1 cellular context compared by ENCODE assay signal in genomic region chr4:6855692-6856297, GRCh38.
TF ChIP-seq lines count a peak whose summit lies in the region.

No MANE protein-coding gene starts in this region.

TF ChIP-seq in GM12878, 131 proteins besides CTCF, POLR2A, EP300 and RAD21 (continued from another document and continues in another):
- TF ChIP-seq ZBTB33 (IDR thresholded peaks at IDR 0.05) = no peak
- TF ChIP-seq POU2F2 (IDR thresholded peaks at IDR 0.05; ENCODE audit: borderline replicate concordance, low read depth, low read length) = peak; percentile 83; the same call in 2 of the 3 replicates
- no peak for TF ChIP-seq BCLAF1 (IDR thresholded peaks at IDR 0.05)
- TF ChIP-seq IKZF1 (conservative IDR thresholded peaks at IDR 0.05) = peak; percentile 96
- peak; percentile 98 for TF ChIP-seq SKIL (IDR thresholded peaks at IDR 0.05; ENCODE audit: low read depth, poor library complexity, severe bottlenecking)
- peak; percentile 95 for TF ChIP-seq MYB (IDR thresholded peaks at IDR 0.05; ENCODE audit: borderline replicate concordance, low read depth, low read length)
- no peak for TF ChIP-seq ZBTB4 (CRISPR knock-in tag; IDR thresholded peaks at IDR 0.05)
- TF ChIP-seq CHD1 (IDR thresholded peaks at IDR 0.05; ENCODE audit: low read depth, low read length) = no peak
- TF ChIP-seq MTA2 (IDR thresholded peaks at IDR 0.05; ENCODE audit: low read depth) = peak; percentile 100
- no peak for TF ChIP-seq SREBF1 (IDR thresholded peaks at IDR 0.05; ENCODE audit: low read length)
- TF ChIP-seq EGR1 (IDR thresholded peaks at IDR 0.05; ENCODE audit: borderline replicate concordance in 1 of 2, low read depth in 2 of 2, low read length in 2 of 2) = no peak
- no peak for TF ChIP-seq SMAD5 (IDR thresholded peaks at IDR 0.05; ENCODE audit: low read depth)
- TF ChIP-seq YBX1 (IDR thresholded peaks at IDR 0.05) = no peak
- TF ChIP-seq NR2F1 (conservative IDR thresholded peaks at IDR 0.05) = peak; percentile 94
- no peak for TF ChIP-seq HSF1 (IDR thresholded peaks at IDR 0.05; ENCODE audit: low read depth, low read length)
- TF ChIP-seq ATF7 (IDR thresholded peaks at IDR 0.05; ENCODE audit: low read depth) = peak; percentile 96
- no peak for TF ChIP-seq CBX3 (IDR thresholded peaks at IDR 0.05; ENCODE audit: borderline replicate concordance, low read depth)
- TF ChIP-seq KAT2A (conservative IDR thresholded peaks at IDR 0.05; ENCODE audit: control insufficient read depth, low read depth, low read length) = no peak
- TF ChIP-seq NRF1 (conservative IDR thresholded peaks at IDR 0.05; ENCODE audit: low read depth, low read length) = no peak
- TF ChIP-seq MEF2A (IDR thresholded peaks at IDR 0.05; ENCODE audit: insufficient read depth, low read depth, low read length) = peak; percentile 83
- TF ChIP-seq BACH1 (IDR thresholded peaks at IDR 0.05; ENCODE audit: borderline replicate concordance) = peak; percentile 97
- 0 out of 2 replicates have a peak, but pooled peaks have one; percentile 25 for TF ChIP-seq TAF1 (IDR thresholded peaks at IDR 0.05; ENCODE audit: borderline replicate concordance, low read depth, low read length)
- TF ChIP-seq FOXM1 (IDR thresholded peaks at IDR 0.05; ENCODE audit: low read depth, low read length) = peak; percentile 83
- TF ChIP-seq CEBPB (IDR thresholded peaks at IDR 0.05; ENCODE audit: borderline replicate concordance in 1 of 2, low read depth in 2 of 2, low read length in 2 of 2) = peak in 1 of 2 experiments; percentile 42; a peak in 1 of 4 replicates
- TF ChIP-seq ZBED1 (IDR thresholded peaks at IDR 0.05; ENCODE audit: borderline replicate concordance) = peak; percentile 69; the same call in 1 of the 2 replicates
- TF ChIP-seq IKZF2 (IDR thresholded peaks at IDR 0.05) = peak; percentile 97
- TF ChIP-seq JUND (IDR thresholded peaks at IDR 0.05; ENCODE audit: low read depth, low read length) = peak; percentile 58
- TF ChIP-seq SMARCA5 (IDR thresholded peaks at IDR 0.05) = no peak
- no peak for TF ChIP-seq MAX (IDR thresholded peaks at IDR 0.05; ENCODE audit: low read depth, low read length)
- TF ChIP-seq YY1 (IDR thresholded peaks at IDR 0.05; ENCODE audit: low read depth, low read length) = no peak
- no peak for TF ChIP-seq NFYA (IDR thresholded peaks at IDR 0.05; ENCODE audit: borderline replicate concordance, low read depth, low read length)
- peak; percentile 64; the same call in 1 of the 2 replicates for TF ChIP-seq POLR2AphosphoS5 (IDR thresholded peaks at IDR 0.05; ENCODE audit: low read length)
- no peak; the same call in 1 of the 2 replicates for TF ChIP-seq ZNF207 (IDR thresholded peaks at IDR 0.05; ENCODE audit: borderline replicate concordance)
- peak; percentile 89 for TF ChIP-seq JUNB (IDR thresholded peaks at IDR 0.05)
- TF ChIP-seq ZBTB11 (CRISPR knock-in tag; IDR thresholded peaks at IDR 0.05) = no peak
- no peak for TF ChIP-seq RELA (IDR thresholded peaks at IDR 0.05; ENCODE audit: borderline replicate concordance, partially characterized antibody)
- no peak for TF ChIP-seq REST (IDR thresholded peaks at IDR 0.05; ENCODE audit: low read depth, low read length)
- no peak for TF ChIP-seq ZNF622 (IDR thresholded peaks at IDR 0.05)
- TF ChIP-seq SIX5 (IDR thresholded peaks at IDR 0.05; ENCODE audit: low read depth, low read length, severe bottlenecking) = no peak
- no peak for TF ChIP-seq FOS (IDR thresholded peaks at IDR 0.05; ENCODE audit: borderline replicate concordance, extremely low read depth, insufficient read length)
- TF ChIP-seq ETV6 (conservative IDR thresholded peaks at IDR 0.05 in 1 of 2, IDR thresholded peaks at IDR 0.05 in 1 of 2; ENCODE audit: borderline replicate concordance in 1 of 2, low read depth in 1 of 2) = peak in 1 of 2 experiments; percentile 69; a peak in 2 of 4 replicates
- TF ChIP-seq EED (IDR thresholded peaks at IDR 0.05; ENCODE audit: low read depth) = peak; percentile 80
- no peak for TF ChIP-seq ZZZ3 (IDR thresholded peaks at IDR 0.05; ENCODE audit: control insufficient read depth, insufficient read length, low read depth)
- TF ChIP-seq GABPA (IDR thresholded peaks at IDR 0.05; ENCODE audit: low read depth) = no peak
- TF ChIP-seq WRNIP1 (IDR thresholded peaks at IDR 0.05; ENCODE audit: borderline replicate concordance, low read depth, low read length) = no peak
- TF ChIP-seq KLF5 (IDR thresholded peaks at IDR 0.05; ENCODE audit: partially characterized antibody) = peak; percentile 81
- TF ChIP-seq SRF (IDR thresholded peaks at IDR 0.05; ENCODE audit: low read depth in 2 of 2, low read length in 2 of 2) = 0 out of 4 replicates have a peak, but pooled peaks of 1 of the 2 experiments have one; percentile 8
